Comparison of ENCODE assay signal across 8 cellular contexts in genomic region chr12:7645395-7646177, GRCh38. TPM values are rescaled to one million over a fixed set of nuclear protein-coding genes. Genes with fewer than 3 reads are reported as not detected.
DNase-seq lines count a peak whose midpoint lies in the region; ATAC-seq, FAIRE-seq and TF ChIP-seq lines count a peak whose summit lies in the region.

No MANE protein-coding gene starts in this region.

- H3K27me3 ChIP-seq in CD8-positive, alpha-beta memory T cell (ENCODE audit: insufficient read depth, low read length, poor library complexity, severe bottlenecking), result no peaks in the 10 kb centered on the region
- no peaks in the 10 kb centered on the region for H3K27me3 ChIP-seq in Panc1 (ENCODE audit: control insufficient read depth, insufficient read depth, low read length)

- CTCF ChIA-PET in CD8-positive, alpha-beta memory T cell (lab: Charles Lee), result interaction anchor here (1.5 kb wide), 1 partner anchor 57 kb away, joined by 3 read pairs; no protein-coding TSS in a partner anchor
- CTCF ChIA-PET in Panc1 (lab: Charles Lee), result interaction anchor here (0.6 kb wide), 1 partner anchor 235 kb away, joined by 3 read pairs; no protein-coding TSS in a partner anchor

- BruUV-seq in Panc1 (replicated peaks; lab: Mats Ljungman, UMichigan), result no TSS peak

- peaks cover 2 to 3% of the 10 kb centered on the region in 2 donors for H3K27me3 Mint-ChIP-seq in CD8-positive, alpha-beta memory T cell
- no peaks in the 10 kb centered on the region for H3K27me3 Mint-ChIP-seq in naive B cell

- H3K9me3 Mint-ChIP-seq in CD8-positive, alpha-beta memory T cell, result no peaks in the 10 kb centered on the region
- H3K9me3 Mint-ChIP-seq in naive B cell, result no peaks in the 10 kb centered on the region

- H3K4me1 ChIP-seq in CD8-positive, alpha-beta memory T cell (ENCODE audit: insufficient read depth, low read length), result peaks cover 9% of the 10 kb centered on the region
- H3K4me1 ChIP-seq in Panc1 (ENCODE audit: control insufficient read depth, insufficient read depth, low read length), result no peaks in the 10 kb centered on the region

- intact Hi-C loops in Panc1 (cut with micrococcal nuclease; ENCODE audit: unreplicated experiment), result loop anchor here (10.0 kb wide), 1 partner anchor 159 kb away; no protein-coding TSS in a partner anchor

- H3K27ac ChIP-seq in CD8-positive, alpha-beta memory T cell (ENCODE audit: low read depth, low read length), result no peak overlapping the region
- H3K27ac ChIP-seq in Panc1 (ENCODE audit: low read length), result no peak overlapping the region

- POLR2A ChIA-PET in CD8-positive, alpha-beta memory T cell (lab: Charles Lee), result no interaction called here
- POLR2A ChIA-PET in Panc1 (lab: Charles Lee), result no interaction called here

- H3K27ac Mint-ChIP-seq in CD8-positive, alpha-beta memory T cell, result no peak overlapping the region
- H3K27ac Mint-ChIP-seq in naive B cell, result no peak overlapping the region

- no peaks in the 10 kb centered on the region for H3K9me3 ChIP-seq in CD8-positive, alpha-beta memory T cell (ENCODE audit: low read length)
- H3K9me3 ChIP-seq in Panc1 (ENCODE audit: control insufficient read depth, insufficient read depth, low read depth, low read length), result no peaks in the 10 kb centered on the region

- peak in 3 of 5 donors; percentile 17 to 49 (median 34) for DNase-seq in CD8-positive, alpha-beta memory T cell
- DNase-seq in GM18507 (ENCODE audit: extremely low spot score, insufficient read length, low read depth) (no peak), Panc1 (ENCODE audit: low read depth, low spot score) (no peak), naive B cell (peak; percentile 25), retina (no peak)
- peak; percentile 2 for DNase-seq in effector CD8-positive, alpha-beta T cell (lab: John Stamatoyannopoulos, UW)

- H3K4me1 Mint-ChIP-seq in CD8-positive, alpha-beta memory T cell, result peaks cover 7 to 9% (median 8%) of the 10 kb centered on the region in 3 donors
- peaks cover 8 to 13% (median 13%) of the 10 kb centered on the region in 3 donors for H3K4me1 Mint-ChIP-seq in naive B cell

- TF ChIP-seq CTCF in Panc1 (IDR thresholded peaks at IDR 0.05), result peak; percentile 79

- in situ Hi-C loops in Panc1 (cut with HindIII; ENCODE audit: low pct_unique_long_range_greater_than_20kb, low sequenced_read_pairs), result no loop called here

- no peak overlapping the region for H3K4me3 Mint-ChIP-seq in CD8-positive, alpha-beta memory T cell
- peak overlapping the region in 2 of 8 donors; percentile 29 to 38 for H3K4me3 Mint-ChIP-seq in naive B cell

- H3K4me3 ChIP-seq in CD8-positive, alpha-beta memory T cell (ENCODE audit: low read length), result no peak overlapping the region
- no peak overlapping the region for H3K4me3 ChIP-seq in Panc1 (ENCODE audit: low read depth in 2 of 2, low read length in 2 of 2)

- H3K36me3 ChIP-seq in CD8-positive, alpha-beta memory T cell (ENCODE audit: insufficient read depth, low read length), result no peaks in the 10 kb centered on the region
- no peaks in the 10 kb centered on the region for H3K36me3 ChIP-seq in Panc1 (ENCODE audit: control insufficient read depth, insufficient read depth, low read length)

- peak; percentile 65 for FAIRE-seq in GM18507 (lab: Jason Lieb, UNC)

- no peak for ATAC-seq in Panc1
- ATAC-seq in naive B cell (ENCODE audit: low read depth in 2 of 2), result no peak
- ATAC-seq in GM19023 (IDR thresholded peaks at IDR 0.05; ENCODE audit: unreplicated experiment), result no peak
- ATAC-seq in HG03571 (IDR thresholded peaks at IDR 0.05; ENCODE audit: unreplicated experiment), result no peak

- no peaks in the 10 kb centered on the region for H3K36me3 Mint-ChIP-seq in CD8-positive, alpha-beta memory T cell
- H3K36me3 Mint-ChIP-seq in naive B cell, result no peaks in the 10 kb centered on the region

RNA-seq across cellular contexts. Expression of gene APOBEC1, which starts 20.1 kb away (rescaled TPM):
- total RNA-seq in CD8-positive, alpha-beta memory T cell, result not detected
- not detected for polyA plus RNA-seq in CD8-positive, alpha-beta memory T cell
- not detected for total RNA-seq in Panc1 (2021; ENCODE audit: unreplicated experiment)
- polyA plus RNA-seq in Panc1 (2012; ENCODE audit: insufficient read length), result not detected
- polyA plus RNA-seq in naive B cell (ENCODE audit: low read depth in 6 of 6), result under 1 TPM in 1 of 6 donors, not detected in 5; 0.45 TPM

RNA-seq across cellular contexts. Expression of gene GDF3, which starts 50.0 kb away (rescaled TPM):
- total RNA-seq in CD8-positive, alpha-beta memory T cell, result not detected
- not detected for polyA plus RNA-seq in CD8-positive, alpha-beta memory T cell
- total RNA-seq in Panc1 (2021; ENCODE audit: unreplicated experiment), result not detected
- not detected for polyA plus RNA-seq in Panc1 (2012; ENCODE audit: insufficient read length)
- not detected for polyA plus RNA-seq in naive B cell (ENCODE audit: low read depth in 6 of 6)

Comparison
In these comparisons a context has a peak if more than half of its experiments do, and no peak if none do; other contexts are left out.
1. DNase-seq: peak in CD8-positive, alpha-beta memory T cell (3 of 5), effector CD8-positive, alpha-beta T cell (single experiment) and naive B cell (single experiment); none in GM18507 (single experiment), Panc1 (single experiment) and retina (single experiment).